8 cellular contexts compared by ENCODE assay signal in the genomic region with DNA sequence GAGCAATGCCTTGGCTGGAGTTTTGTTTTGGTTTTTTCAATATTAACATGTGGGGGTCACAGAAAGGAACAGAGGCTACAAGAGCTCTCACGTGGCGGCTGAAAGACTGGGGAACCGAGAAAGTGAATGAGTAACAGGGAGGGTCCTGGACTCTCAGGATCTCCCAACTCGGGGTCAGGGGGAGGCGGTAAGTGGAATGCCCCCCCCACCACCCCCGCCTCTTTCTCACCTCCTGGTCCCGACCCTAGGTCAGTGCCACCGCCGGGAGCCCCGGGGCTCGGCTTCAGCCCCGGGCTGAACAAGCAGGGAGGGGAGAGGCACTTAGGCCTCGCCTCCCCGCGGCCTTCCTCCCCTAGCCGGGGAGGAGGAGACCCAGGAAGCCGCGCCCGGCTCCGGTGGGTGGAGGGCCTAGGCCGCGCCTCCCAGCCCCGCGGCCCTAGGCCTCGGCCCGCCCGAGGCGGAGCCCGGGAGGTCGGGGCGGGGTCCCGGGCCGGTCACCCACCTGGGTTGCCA. TPM values are rescaled to one million over a fixed set of nuclear protein-coding genes. Genes with fewer than 3 reads are reported as not detected.
A peak's percentile ranks its signal among the peaks of the same experiment; 100 is the strongest.
DNase-seq lines count a peak whose midpoint lies in the region; ATAC-seq and TF ChIP-seq lines count a peak whose summit lies in the region.
"Not testable (repeated sequence)": the region's sequence is repeated elsewhere in the genome, so short reads cannot be mapped to it uniquely, and the experiment has no call there.

No MANE protein-coding gene starts in this region.

- not testable (repeated sequence) for TF ChIP-seq POLR2A in lower leg skin (IDR thresholded peaks at IDR 0.05)

- ATAC-seq in GM19438 (IDR thresholded peaks at IDR 0.05; ENCODE audit: low read depth, unreplicated experiment) (peak; percentile 81), HG03439 (IDR thresholded peaks at IDR 0.05; ENCODE audit: unreplicated experiment) (peak; percentile 86)

- not testable (repeated sequence) for H3K4me1 ChIP-seq in duodenal mucosa (ENCODE audit: control insufficient read depth in 1 of 2, insufficient read depth in 2 of 2, low read length in 2 of 2)

- H3K9me3 ChIP-seq in duodenal mucosa (ENCODE audit: control insufficient read depth in 1 of 2, low read length in 2 of 2), result not testable (repeated sequence)

- CTCF ChIA-PET in activated CD4-positive, alpha-beta memory T cell treated with anti-CD3 and anti-CD28 coated beads for 36 hours (lab: Charles Lee), result interaction anchor here (0.6 to 2.0 kb wide), 5 partner anchors 21 to 264 kb away, joined by 3 to 5 read pairs (median 4); a partner anchor contains a TSS

- not testable (repeated sequence) for H3K36me3 ChIP-seq in duodenal mucosa (ENCODE audit: control insufficient read depth in 1 of 2, insufficient read depth in 2 of 2, low read length in 2 of 2)

- H3K27me3 ChIP-seq in duodenal mucosa (ENCODE audit: control insufficient read depth in 1 of 2, insufficient read depth in 2 of 2, low read length in 2 of 2), result not testable (repeated sequence)

- H3K4me3 ChIP-seq in duodenal mucosa (ENCODE audit: low read depth in 1 of 2, low read length in 2 of 2), result peak overlapping the region; percentile 55 to 61
- peak overlapping the region; percentile 58 for H3K4me3 ChIP-seq in lower leg skin (ENCODE audit: low read depth, poor library complexity, severe bottlenecking)

- intact Hi-C loops in activated CD4-positive, alpha-beta memory T cell treated with anti-CD3 and anti-CD28 coated beads for 36 hours (cut with micrococcal nuclease); lower leg skin (cut with DNase I; ENCODE audit: low total_unique reads): not testable (repeated sequence)

- peak overlapping the region; percentile 94 for H3K4me3 Mint-ChIP-seq in activated CD4-positive, alpha-beta memory T cell treated with anti-CD3 and anti-CD28 coated beads for 36 hours

- not testable (repeated sequence) for H3K27me3 Mint-ChIP-seq in activated CD4-positive, alpha-beta memory T cell treated with anti-CD3 and anti-CD28 coated beads for 36 hours

- H3K9ac ChIP-seq in duodenal mucosa (ENCODE audit: low read depth in 1 of 2, low read length in 2 of 2), result peak overlapping the region in 1 of 2 donors; percentile 33

- TF ChIP-seq CTCF in C4-2B (conservative IDR thresholded peaks at IDR 0.05); lower leg skin (IDR thresholded peaks at IDR 0.05): not testable (repeated sequence)

- not testable (repeated sequence) for H3K36me3 Mint-ChIP-seq in activated CD4-positive, alpha-beta memory T cell treated with anti-CD3 and anti-CD28 coated beads for 36 hours

- peaks cover 17% of the 10 kb centered on the region for H3K4me1 Mint-ChIP-seq in activated CD4-positive, alpha-beta memory T cell treated with anti-CD3 and anti-CD28 coated beads for 36 hours (ENCODE audit: low read depth)

- H3K27ac Mint-ChIP-seq in activated CD4-positive, alpha-beta memory T cell treated with anti-CD3 and anti-CD28 coated beads for 36 hours, result peak overlapping the region; percentile 85

- peak; percentile 86 for DNase-seq in NCI-H82 (lab: John Stamatoyannopoulos, UW)
- peak; percentile 93 for DNase-seq in activated CD4-positive, alpha-beta memory T cell treated with anti-CD3 and anti-CD28 coated beads for 36 hours
- DNase-seq in lower leg skin (ENCODE audit: low spot score in 2 of 2), result peak in 1 of 2 donors; percentile 95
- DNase-seq in stimulated activated CD4-positive, alpha-beta T cell treated with anti-CD3 and anti-CD28 coated beads, Interleukin-4, amount 100 ng/mL, for 1 hour, result peak; percentile 84

- POLR2A ChIA-PET in activated CD4-positive, alpha-beta memory T cell treated with anti-CD3 and anti-CD28 coated beads for 36 hours (lab: Charles Lee), result interaction anchor here (1.6 kb wide), 1 partner anchor 34 kb away, joined by 4 read pairs; no protein-coding TSS in a partner anchor

- not testable (repeated sequence) for H3K9me3 Mint-ChIP-seq in activated CD4-positive, alpha-beta memory T cell treated with anti-CD3 and anti-CD28 coated beads for 36 hours

- 0 to 1% methylated on average over 6 to 13 of the region's 33 CpGs for WGBS in lower leg skin, 2 donors

- H3K27ac ChIP-seq in C4-2B, result peak overlapping the region; percentile 80
- not testable (repeated sequence) for H3K27ac ChIP-seq in duodenal mucosa (ENCODE audit: low read depth, low read length)

RNA-seq across cellular contexts. Expression of a gene that starts 20.6 kb away (rescaled TPM):
- 10 to 100 TPM; 60.7 to 61.4 TPM for total RNA-seq in activated CD4-positive, alpha-beta memory T cell treated with anti-CD3 and anti-CD28 coated beads for 36 hours
- total RNA-seq in lower leg skin, result 10 to 100 TPM; 33.6 to 43.2 (median 38.5) TPM

RNA-seq across cellular contexts. Expression of a gene that starts 35.8 kb away (rescaled TPM):
- 10 to 100 TPM; 54.7 to 54.8 TPM for total RNA-seq in activated CD4-positive, alpha-beta memory T cell treated with anti-CD3 and anti-CD28 coated beads for 36 hours
- 10 to 100 TPM; 33.2 to 51.8 (median 41.9) TPM for total RNA-seq in lower leg skin

RNA-seq across cellular contexts. Expression of a gene that starts 40.1 kb away (rescaled TPM):
- total RNA-seq in activated CD4-positive, alpha-beta memory T cell treated with anti-CD3 and anti-CD28 coated beads for 36 hours, result 1 to 10 TPM in 1 of 2 experiments, under 1 TPM in 1; 0.83 to 1.6 TPM
- total RNA-seq in lower leg skin, result 1 to 10 TPM in 1 of 4 donors, under 1 TPM in 1, not detected in 2; 0.79 to 2.1 TPM

RNA-seq across cellular contexts. Expression of a gene that starts 47.8 kb away (rescaled TPM):
- 100 to 1,000 TPM; 199 to 202 TPM for total RNA-seq in activated CD4-positive, alpha-beta memory T cell treated with anti-CD3 and anti-CD28 coated beads for 36 hours
- total RNA-seq in lower leg skin, result 1 to 10 TPM in 1 of 4 donors, under 1 TPM in 2, not detected in 1; 0.39 to 1.2 (median 0.91) TPM
